ENCODE assay signal across 22 cellular contexts in genomic region chr19:17086811-17087210, GRCh38. TPM values are rescaled to one million over a fixed set of nuclear protein-coding genes. Genes with fewer than 3 reads are reported as not detected.
DNase-seq lines count a peak whose midpoint lies in the region; ATAC-seq, FAIRE-seq and TF ChIP-seq lines count a peak whose summit lies in the region.
"Had no signal": no experiment of that assay in that cellular context is flagged by ENCODE, and none has a peak within 500 bp of the region (broad histone marks: within the 10 kb centered on the region; RNA-seq: fewer than 3 reads in every experiment).

No MANE protein-coding gene starts in this region.

- ATAC-seq in GM21737 (IDR thresholded peaks at IDR 0.05; ENCODE audit: unreplicated experiment) = no peak
- ATAC-seq: A549; activated naive CD4-positive, alpha-beta T cell treated with anti-CD3 and anti-CD28 coated beads, Interleukin-2, amount 50 U/mL, for 72 hours; natural killer cell treated with Interleukin-12 subunit alpha and Interleukin-12 subunit beta and Interleukin-15 and Interleukin-18, amount 100 ng/mL, for 72 hours had no signal

- peaks cover 40% of the 10 kb centered on the region for H3K4me1 Mint-ChIP-seq in glutamatergic neuron (ENCODE audit: low read depth, unreplicated experiment)

- no peak for FAIRE-seq in D721Med (lab: Jason Lieb, UNC)
- FAIRE-seq: A549, frontal cortex, G401.6, keratinocyte had no signal

- H3K4me3 ChIP-seq in AG10803 (ENCODE audit: low read length) = no peak overlapping the region
- H3K4me3 ChIP-seq in smooth muscle cell = no peak overlapping the region
- H3K4me3 ChIP-seq: A549 had no signal

- peaks cover 85% of the 10 kb centered on the region for H3K79me2 ChIP-seq in smooth muscle cell (ENCODE audit: low read depth)

- peaks cover 19% of the 10 kb centered on the region for H3F3A ChIP-seq in smooth muscle cell (ENCODE audit: low read depth)

- DNase-seq in AG10803 (ENCODE audit: low read depth) (peak; percentile 28), glutamatergic neuron (no peak), smooth muscle cell (lab: John Stamatoyannopoulos, UW; ENCODE audit: unreplicated experiment) (no peak), D721Med (ENCODE audit: insufficient read length, low spot score) (no peak), SKM-1 (lab: John Stamatoyannopoulos, UW; ENCODE audit: unreplicated experiment) (no peak), DMS153 (lab: John Stamatoyannopoulos, UW) (no peak)
- DNase-seq: activated CD4-positive, CD25-positive, alpha-beta regulatory T cell treated with anti-CD3 and anti-CD28 coated beads, Interleukin-2, amount 50 U/mL, for 72 hours; DMS 273 treated with DMSO at 0.1 percent for 48 hours; NCI-H1417 treated with DMSO at 0.1 percent for 48 hours; NCI-H526 treated with DMSO at 0.1 percent for 48 hours; stimulated activated CD4-positive, alpha-beta T cell treated with anti-CD3 and anti-CD28 coated beads, Interleukin-1b, Interleukin-23, amount 100 ng/mL, for 48 hours had no signal

- no peaks in the 10 kb centered on the region for H3K27me3 ChIP-seq in smooth muscle cell (ENCODE audit: low read depth)

- peak overlapping the region; percentile 40 for H3K9ac ChIP-seq in smooth muscle cell (ENCODE audit: low read depth)

- no peaks in the 10 kb centered on the region for H3K36me3 ChIP-seq in smooth muscle cell (ENCODE audit: low read depth)

- H3K36me3 Mint-ChIP-seq in glutamatergic neuron (ENCODE audit: unreplicated experiment) = no peaks in the 10 kb centered on the region
- H3K36me3 Mint-ChIP-seq: activated naive CD4-positive, alpha-beta T cell treated with anti-CD3 and anti-CD28 coated beads, Interleukin-2, amount 50 U/mL, for 72 hours; natural killer cell treated with Interleukin-12 subunit alpha and Interleukin-12 subunit beta and Interleukin-15 and Interleukin-18, amount 100 ng/mL, for 72 hours had no signal

- peak overlapping the region; percentile 85 for H3K27ac ChIP-seq in angular gyrus (ENCODE audit: low read depth, low read length)
- peak overlapping the region; percentile 61 for H3K27ac ChIP-seq in smooth muscle cell (ENCODE audit: low read depth)
- H3K27ac ChIP-seq: A549, C4-2B had no signal

- TF ChIP-seq CTCF in AG10803 (conservative IDR thresholded peaks at IDR 0.05; ENCODE audit: low read length) = no peak
- no peak for TF ChIP-seq CTCF in glutamatergic neuron (IDR thresholded peaks at IDR 0.05; ENCODE audit: partially characterized antibody, unreplicated experiment)
- no peak for TF ChIP-seq CTCF in smooth muscle cell (IDR thresholded peaks at IDR 0.05; ENCODE audit: borderline replicate concordance, insufficient read depth, poor library complexity, severe bottlenecking)
- TF ChIP-seq CTCF in D721Med (IDR thresholded peaks at IDR 0.05; ENCODE audit: insufficient read depth, missing control alignments) = no peak

- 30% methylated on average over 6 of the region's 6 CpGs for WGBS in smooth muscle cell (ENCODE audit: low lambda C conversion rate)

- peak overlapping the region; percentile 55 for H3K4me2 ChIP-seq in smooth muscle cell
- H3K4me2 ChIP-seq: A549 had no signal

- H3K4me1 ChIP-seq in smooth muscle cell (ENCODE audit: low read depth) = peaks cover 8% of the 10 kb centered on the region

- H3K27me3 Mint-ChIP-seq in glutamatergic neuron (ENCODE audit: unreplicated experiment) = peaks cover 12% of the 10 kb centered on the region
- H3K27me3 Mint-ChIP-seq: brain; natural killer cell treated with Interleukin-12 subunit alpha and Interleukin-12 subunit beta and Interleukin-15 and Interleukin-18, amount 100 ng/mL, for 72 hours; stimulated activated naive CD8-positive, alpha-beta T cell treated with anti-CD3 and anti-CD28 coated beads, Interleukin-15, Interleukin-2, amounts not matched to agents 100 ng/mL and 50 ng/mL, for 24 hours had no signal

- H3K4me3 Mint-ChIP-seq in glutamatergic neuron (ENCODE audit: unreplicated experiment) = peak overlapping the region; percentile 50
- H3K4me3 Mint-ChIP-seq: brain; natural killer cell treated with Interleukin-12 subunit alpha and Interleukin-12 subunit beta and Interleukin-15 and Interleukin-18, amount 100 ng/mL, for 72 hours; stimulated activated naive CD8-positive, alpha-beta T cell treated with anti-CD3 and anti-CD28 coated beads, Interleukin-15, Interleukin-2, amounts not matched to agents 100 ng/mL and 50 ng/mL, for 24 hours had no signal

- peaks cover 67% of the 10 kb centered on the region for H4K20me1 ChIP-seq in smooth muscle cell (ENCODE audit: low read depth)

- no peaks in the 10 kb centered on the region for H3K9me3 ChIP-seq in smooth muscle cell (replicated peaks; ENCODE audit: low read depth)
- H3K9me3 ChIP-seq: A549 had no signal

- H3K9me3 Mint-ChIP-seq in glutamatergic neuron (ENCODE audit: unreplicated experiment) = peaks cover 9% of the 10 kb centered on the region
- H3K9me3 Mint-ChIP-seq: activated naive CD4-positive, alpha-beta T cell treated with anti-CD3 and anti-CD28 coated beads, Interleukin-2, amount 50 U/mL, for 72 hours; brain; natural killer cell treated with Interleukin-12 subunit alpha and Interleukin-12 subunit beta and Interleukin-15 and Interleukin-18, amount 100 ng/mL, for 72 hours; stimulated activated naive CD8-positive, alpha-beta T cell treated with anti-CD3 and anti-CD28 coated beads, Interleukin-15, Interleukin-2, amounts not matched to agents 100 ng/mL and 50 ng/mL, for 24 hours had no signal

- peak overlapping the region; percentile 85 for H3K27ac Mint-ChIP-seq in glutamatergic neuron (ENCODE audit: unreplicated experiment)
- H3K27ac Mint-ChIP-seq: activated naive CD4-positive, alpha-beta T cell treated with anti-CD3 and anti-CD28 coated beads, Interleukin-2, amount 50 U/mL, for 72 hours; stimulated activated naive CD8-positive, alpha-beta T cell treated with anti-CD3 and anti-CD28 coated beads, Interleukin-15, Interleukin-2, amounts not matched to agents 100 ng/mL and 50 ng/mL, for 24 hours had no signal

- no peak overlapping the region for H2AFZ ChIP-seq in smooth muscle cell (ENCODE audit: low read depth)

RNA-seq across cellular contexts. Expression of gene MYO9B, which starts 11.2 kb away (rescaled TPM):
- total RNA-seq in glutamatergic neuron (ENCODE audit: unreplicated experiment) = 237 TPM
- total RNA-seq in smooth muscle cell = 44.6 and 48.7 TPM in 2 replicates
- polyA plus RNA-seq in smooth muscle cell = 46.6 and 49.4 TPM in 2 replicates

RNA-seq across cellular contexts. Expression of gene HAUS8, which starts 11.6 kb away (rescaled TPM):
- total RNA-seq in glutamatergic neuron (ENCODE audit: unreplicated experiment) (9.1 TPM), smooth muscle cell (3.3 and 7.4 TPM in 2 replicates)
- 6.3 and 8.5 TPM in 2 replicates for polyA plus RNA-seq in smooth muscle cell
